In genomic region chr2:179129574-179130238, GRCh38 we compare ENCODE assay signal across 8 cellular contexts.
DNase-seq lines count a peak whose midpoint lies in the region; ATAC-seq and TF ChIP-seq lines count a peak whose summit lies in the region.

No MANE protein-coding gene starts in this region.

- DNase-seq in cardiac muscle cell (ENCODE audit: low read depth in 1 of 2, low spot score in 1 of 2) (peak; percentile 19 to 28), right cardiac atrium (no peak), MV-4-11 (lab: John Stamatoyannopoulos, UW) (peak; percentile 15), dorsolateral prefrontal cortex (no peak), osteoblast (ENCODE audit: insufficient read length, low spot score, missing footprints) (peak; percentile 4), sigmoid colon (no peak), DMS79 treated with DMSO at 0.1 percent for 48 hours (lab: John Stamatoyannopoulos, UW) (no peak)
- DNase-seq in stimulated activated CD4-positive, alpha-beta T cell treated with anti-CD3 and anti-CD28 coated beads, Interleukin-15, amount 100 ng/mL, for 24 hours: no peak

- peaks cover 34% of the 10 kb centered on the region for H3K4me1 ChIP-seq in cardiac muscle cell (ENCODE audit: low read depth)
- no peaks in the 10 kb centered on the region for H3K4me1 ChIP-seq in right cardiac atrium (ENCODE audit: control insufficient read depth, insufficient read depth, low read length)
- no peaks in the 10 kb centered on the region for H3K4me1 ChIP-seq in osteoblast (ENCODE audit: insufficient read depth, low read length)
- no peaks in the 10 kb centered on the region for H3K4me1 ChIP-seq in sigmoid colon

- H3K79me2 ChIP-seq in osteoblast (ENCODE audit: insufficient read depth, low read length): no peaks in the 10 kb centered on the region

- ATAC-seq in right cardiac atrium: no peak

- TF ChIP-seq CTCF in cardiac muscle cell (IDR thresholded peaks at IDR 0.05; ENCODE audit: low read depth, low read length): peak; percentile 69
- TF ChIP-seq CTCF in dorsolateral prefrontal cortex (IDR thresholded peaks at IDR 0.05 in 54 of 56, conservative IDR thresholded peaks at IDR 0.05 in 2 of 56; ENCODE audit: low read depth in 1 of 56, partially characterized antibody in 56 of 56): peak; percentile 34 to 82 (median 63)
- peak; percentile 63 for TF ChIP-seq CTCF in osteoblast (IDR thresholded peaks at IDR 0.05; ENCODE audit: extremely low read depth, low read depth, low read length)
- TF ChIP-seq CTCF in sigmoid colon (IDR thresholded peaks at IDR 0.05): peak in 2 of 4 experiments; percentile 34 to 36

- H3K36me3 ChIP-seq in cardiac muscle cell: no peaks in the 10 kb centered on the region
- H3K36me3 ChIP-seq in osteoblast (ENCODE audit: insufficient read depth, low read length): peaks cover 5% of the 10 kb centered on the region
- peaks cover 0 to 13% (median 0%) of the 10 kb centered on the region in 4 donors for H3K36me3 ChIP-seq in sigmoid colon

- 67% methylated on average over 1 of the region's 1 CpG for WGBS in right cardiac atrium
- WGBS in sigmoid colon, 2 donors: 78% methylated on average over 1 of the region's 1 CpG

- no peak for TF ChIP-seq POLR2A in sigmoid colon (IDR thresholded peaks at IDR 0.05)

- H3K4me3 ChIP-seq in cardiac muscle cell (no peak overlapping the region), right cardiac atrium (ENCODE audit: low read length) (no peak overlapping the region), dorsolateral prefrontal cortex (no peak overlapping the region), osteoblast (ENCODE audit: insufficient read depth, low read length) (no peak overlapping the region), sigmoid colon (no peak overlapping the region)

- intact Hi-C loops in right cardiac atrium (cut with DNase I) (no loop called here), dorsolateral prefrontal cortex (cut with DNase I) (loop anchor here in 1 of 2 donors (10.0 kb wide), 1 partner anchor 235 kb away; no protein-coding TSS in a partner anchor), sigmoid colon (cut with DNase I) (loop anchor here (5.0 kb wide), 1 partner anchor 237 kb away; no protein-coding TSS in a partner anchor)

- H3K9me3 ChIP-seq in cardiac muscle cell (ENCODE audit: low read depth) (no peaks in the 10 kb centered on the region), right cardiac atrium (ENCODE audit: control insufficient read depth, low read length) (no peaks in the 10 kb centered on the region), osteoblast (ENCODE audit: low read depth, low read length) (no peaks in the 10 kb centered on the region), sigmoid colon (no peaks in the 10 kb centered on the region)

- no peak for TF ChIP-seq EP300 in sigmoid colon (IDR thresholded peaks at IDR 0.05)

- no peak overlapping the region for H3K4me2 ChIP-seq in osteoblast (ENCODE audit: insufficient read depth, low read length)

- no peaks in the 10 kb centered on the region for H4K20me1 ChIP-seq in osteoblast (ENCODE audit: insufficient read depth, low read length)

- no peak overlapping the region for H2AFZ ChIP-seq in osteoblast (ENCODE audit: low read length)

- no peaks in the 10 kb centered on the region for H3K27me3 ChIP-seq in cardiac muscle cell
- no peaks in the 10 kb centered on the region for H3K27me3 ChIP-seq in right cardiac atrium (ENCODE audit: control insufficient read depth, insufficient read depth)
- H3K27me3 ChIP-seq in dorsolateral prefrontal cortex: no peaks in the 10 kb centered on the region
- H3K27me3 ChIP-seq in osteoblast (ENCODE audit: insufficient read depth, low read length): no peaks in the 10 kb centered on the region
- H3K27me3 ChIP-seq in sigmoid colon: no peaks in the 10 kb centered on the region

- no peak overlapping the region for H3K27ac ChIP-seq in cardiac muscle cell
- no peak overlapping the region for H3K27ac ChIP-seq in right cardiac atrium (ENCODE audit: low read length)
- no peak overlapping the region for H3K27ac ChIP-seq in dorsolateral prefrontal cortex
- no peak overlapping the region for H3K27ac ChIP-seq in osteoblast (ENCODE audit: low read depth, low read length)
- H3K27ac ChIP-seq in sigmoid colon: no peak overlapping the region

Comparison
In these comparisons a context has a peak if more than half of its experiments do, and no peak if none do; other contexts are left out.
1. DNase-seq: peak in cardiac muscle cell (2 of 2), MV-4-11 (single experiment) and osteoblast (single experiment); none in right cardiac atrium (0 of 3), dorsolateral prefrontal cortex (0 of 10), sigmoid colon (single experiment), stimulated activated CD4-positive, alpha-beta T cell treated with anti-CD3 and anti-CD28 coated beads, Interleukin-15, amount 100 ng/mL, for 24 hours (single experiment) and DMS79 treated with DMSO at 0.1 percent for 48 hours (single experiment).